In genomic region chrX:149682031-149682430, GRCh38 we compare ENCODE assay signal across 1 cellular context.
TF ChIP-seq lines count a peak whose summit lies in the region.

No MANE protein-coding gene starts in this region.

TF ChIP-seq in GM23338, 12 proteins besides CTCF, POLR2A, EP300 and RAD21:
- TF ChIP-seq ZNF462 (CRISPR knock-in tag; IDR thresholded peaks at IDR 0.05) (peak; percentile 86; the same call in 1 of the 2 replicates), ETS1 (IDR thresholded peaks at IDR 0.05) (no peak), EZH2phosphoT487 (IDR thresholded peaks at IDR 0.05; ENCODE audit: unreplicated experiment) (no peak), CREB1 (CRISPR knock-in tag; IDR thresholded peaks at IDR 0.05; ENCODE audit: low read depth) (0 out of 2 replicates have a peak, but pooled peaks have one; percentile 23), REST (IDR thresholded peaks at IDR 0.05; ENCODE audit: unreplicated experiment) (no peak), STAT1 (IDR thresholded peaks at IDR 0.05; ENCODE audit: unreplicated experiment) (no peak), JUNB (IDR thresholded peaks at IDR 0.05; ENCODE audit: unreplicated experiment) (no peak), POLR2AphosphoS5 (IDR thresholded peaks at IDR 0.05; ENCODE audit: low read depth) (no peak), EZH2 (IDR thresholded peaks at IDR 0.05; ENCODE audit: low read depth, unreplicated experiment) (no peak), ZNF114 (CRISPR knock-in tag; IDR thresholded peaks at IDR 0.05) (no peak), NANOG (IDR thresholded peaks at IDR 0.05; ENCODE audit: borderline replicate concordance) (peak; percentile 15; the same call in 1 of the 2 replicates), ZNF331 (CRISPR knock-in tag; IDR thresholded peaks at IDR 0.05; ENCODE audit: low read depth) (no peak)
